In genomic region chr10:101857802-101858476, GRCh38 we compare ENCODE assay signal across 20 cellular contexts. TPM values are rescaled to one million over a fixed set of nuclear protein-coding genes. Genes with fewer than 3 reads are reported as not detected.
DNase-seq lines count a peak whose midpoint lies in the region; ATAC-seq, FAIRE-seq and TF ChIP-seq lines count a peak whose summit lies in the region.
"Had no signal": no experiment of that assay in that cellular context is flagged by ENCODE, and none has a peak within 500 bp of the region (broad histone marks: within the 10 kb centered on the region; RNA-seq: fewer than 3 reads in every experiment).

No MANE protein-coding gene starts in this region.

- no peak overlapping the region for H3K9ac ChIP-seq in duodenal mucosa (ENCODE audit: low read depth in 1 of 2, low read length in 2 of 2)

- WGBS in small intestine, 3 donors = 68 to 98% (median 96%) methylated on average over 1 of the region's 1 CpG

- peaks cover 18% of the 10 kb centered on the region for H3K4me1 ChIP-seq in CD4-positive, CD25-positive, alpha-beta regulatory T cell (ENCODE audit: control insufficient read depth, insufficient read depth, low read length, poor library complexity, severe bottlenecking)
- peaks cover 0 to 6% of the 10 kb centered on the region in 2 donors for H3K4me1 ChIP-seq in duodenal mucosa (ENCODE audit: control insufficient read depth in 1 of 2, insufficient read depth in 2 of 2, low read length in 2 of 2)
- no peaks in the 10 kb centered on the region for H3K4me1 ChIP-seq in small intestine (ENCODE audit: control insufficient read depth in 2 of 2, insufficient read depth in 1 of 2, low read depth in 1 of 2, low read length in 1 of 2)
- H3K4me1 ChIP-seq: SJCRH30 had no signal

- peaks cover 0 to 13% (median 6%) of the 10 kb centered on the region in 7 donors for H3K9me3 Mint-ChIP-seq in CD4-positive, CD25-positive, alpha-beta regulatory T cell

- ATAC-seq in CD4-positive, CD25-positive, alpha-beta regulatory T cell (ENCODE audit: low read depth in 2 of 2) = no peak
- ATAC-seq in left ventricle myocardium superior = peak; percentile 56

- peak overlapping the region; percentile 65 for H3K27ac ChIP-seq in CD4-positive, CD25-positive, alpha-beta regulatory T cell (ENCODE audit: insufficient read depth, low read length, poor library complexity, severe bottlenecking)
- H3K27ac ChIP-seq in duodenal mucosa (ENCODE audit: low read depth, low read length) (peak overlapping the region; percentile 5), small intestine (ENCODE audit: low read depth in 1 of 2, low read length in 1 of 2) (no peak overlapping the region)
- H3K27ac ChIP-seq: PC-9, RWPE1, SJCRH30 had no signal

- peaks cover 6% of the 10 kb centered on the region for H3K36me3 ChIP-seq in CD4-positive, CD25-positive, alpha-beta regulatory T cell (ENCODE audit: control insufficient read depth, insufficient read depth, low read length)
- H3K36me3 ChIP-seq in duodenal mucosa (ENCODE audit: control insufficient read depth in 1 of 2, insufficient read depth in 2 of 2, low read length in 2 of 2) (no peaks in the 10 kb centered on the region), small intestine (ENCODE audit: control insufficient read depth in 2 of 2, insufficient read depth in 2 of 2, low read length in 2 of 2) (no peaks in the 10 kb centered on the region)

- H3K9me3 ChIP-seq in CD4-positive, CD25-positive, alpha-beta regulatory T cell (ENCODE audit: control insufficient read depth in 2 of 2, low read length in 2 of 2) = peaks cover 4 to 9% of the 10 kb centered on the region in 2 experiments
- H3K9me3 ChIP-seq in duodenal mucosa (ENCODE audit: control insufficient read depth in 1 of 2, low read length in 2 of 2) (peaks cover 0 to 3% of the 10 kb centered on the region in 2 donors), small intestine (ENCODE audit: control insufficient read depth, low read depth) (no peaks in the 10 kb centered on the region)

- peak overlapping the region in 1 of 4 donors; percentile 23 for H3K4me3 Mint-ChIP-seq in CD4-positive, CD25-positive, alpha-beta regulatory T cell
- H3K4me3 Mint-ChIP-seq: H9 had no signal

- TF ChIP-seq POLR2A in GM12892 (IDR thresholded peaks at IDR 0.05; ENCODE audit: low read depth, low read length) = no peak

- H3K4me1 Mint-ChIP-seq in CD4-positive, CD25-positive, alpha-beta regulatory T cell = peaks cover 15 to 23% (median 19%) of the 10 kb centered on the region in 4 donors
- H3K4me1 Mint-ChIP-seq: H9 had no signal

- H3K4me3 ChIP-seq in CD4-positive, CD25-positive, alpha-beta regulatory T cell (ENCODE audit: low read depth, low read length) = peak overlapping the region; percentile 68
- H3K4me3 ChIP-seq in duodenal mucosa (ENCODE audit: low read depth in 1 of 2, low read length in 2 of 2) (no peak overlapping the region), small intestine (ENCODE audit: low read depth in 1 of 2, low read length in 2 of 2) (no peak overlapping the region)
- H3K4me3 ChIP-seq: PC-9, SJCRH30 had no signal

- DNase-seq in CD4-positive, CD25-positive, alpha-beta regulatory T cell = no peak
- DNase-seq in GM12892 (ENCODE audit: insufficient read length) = no peak
- no peak for DNase-seq in left ventricle myocardium superior
- DNase-seq in hypothalamus (lab: John Stamatoyannopoulos, UW) = no peak
- no peak for DNase-seq in small intestine
- no peak for DNase-seq in KBM-7
- no peak for DNase-seq in UCSD-AML1 (lab: John Stamatoyannopoulos, UW; ENCODE audit: unreplicated experiment)
- DNase-seq: C1 segment of cervical spinal cord, H9, NCI-H1092, NCI-H1436 treated with DMSO at 0.1 percent for 48 hours, NCI-H2029 treated with DMSO at 0.1 percent for 48 hours, NCI-H2171 treated with DMSO at 0.1 percent for 48 hours, NCI-H510A, NCI-H748 treated with DMSO at 0.1 percent for 48 hours, PC-9, SJCRH30 had no signal

- intact Hi-C loops in left ventricle myocardium superior (cut with micrococcal nuclease) = no loop called here

- in situ Hi-C loops in KBM-7 (cut with MboI; ENCODE audit: low pct_unique_long_range_greater_than_20kb, low sequenced_read_pairs) = no loop called here

- peak overlapping the region in 2 of 3 donors; percentile 47 to 62 for H3K27ac Mint-ChIP-seq in CD4-positive, CD25-positive, alpha-beta regulatory T cell

- H3K27me3 Mint-ChIP-seq in CD4-positive, CD25-positive, alpha-beta regulatory T cell = no peaks in the 10 kb centered on the region

- H3K27me3 ChIP-seq in CD4-positive, CD25-positive, alpha-beta regulatory T cell (ENCODE audit: control insufficient read depth, insufficient read depth, low read length) = no peaks in the 10 kb centered on the region
- no peaks in the 10 kb centered on the region for H3K27me3 ChIP-seq in duodenal mucosa (ENCODE audit: control insufficient read depth in 1 of 2, insufficient read depth in 2 of 2, low read length in 2 of 2)
- no peaks in the 10 kb centered on the region for H3K27me3 ChIP-seq in small intestine (ENCODE audit: control insufficient read depth in 2 of 2, insufficient read depth in 2 of 2, low read length in 2 of 2)
- H3K27me3 ChIP-seq: SJCRH30 had no signal

- FAIRE-seq in GM12892 (lab: Jason Lieb, UNC) (peak; percentile 82), small intestine (lab: Jason Lieb, UNC) (no peak)
- FAIRE-seq: D721Med had no signal

- peaks cover 42% of the 10 kb centered on the region for H3K36me3 Mint-ChIP-seq in CD4-positive, CD25-positive, alpha-beta regulatory T cell

RNA-seq across cellular contexts. Expression of gene KCNIP2, which starts 14.3 kb away (rescaled TPM):
- 1.6 TPM for total RNA-seq in CD4-positive, CD25-positive, alpha-beta regulatory T cell
- under 1 TPM in 1 of 4 donors, not detected in 3; 0.08 TPM for polyA plus RNA-seq in CD4-positive, CD25-positive, alpha-beta regulatory T cell
- polyA plus RNA-seq in GM12892 (2012; ENCODE audit: missing spikeins) = 12.2 TPM
- 568 TPM for total RNA-seq in left ventricle myocardium superior
- 1 to 10 TPM; 2.5 to 3.6 (median 3.2) TPM for polyA plus RNA-seq in small intestine

RNA-seq across cellular contexts. Expression of gene OGA, which starts 39.7 kb away (rescaled TPM):
- 442 TPM for total RNA-seq in CD4-positive, CD25-positive, alpha-beta regulatory T cell
- 10 to 100 TPM; 36.7 to 42.2 (median 41.3) TPM for polyA plus RNA-seq in CD4-positive, CD25-positive, alpha-beta regulatory T cell
- 118 TPM for polyA plus RNA-seq in GM12892 (2012; ENCODE audit: missing spikeins)
- total RNA-seq in left ventricle myocardium superior = 79.8 TPM
- 10 to 100 TPM; 26.5 to 34.0 (median 28.5) TPM for polyA plus RNA-seq in small intestine

Comparison
In these comparisons a context has a peak if more than half of its experiments do, and no peak if none do; other contexts are left out.
1. H3K27ac ChIP-seq: peak in CD4-positive, CD25-positive, alpha-beta regulatory T cell (single experiment) and duodenal mucosa (single experiment); none in small intestine (0 of 2).
2. RNA of gene KCNIP2, which starts 14.3 kb away (total RNA-seq): 568 TPM in left ventricle myocardium superior (single experiment); 1.6 TPM in CD4-positive, CD25-positive, alpha-beta regulatory T cell (single experiment); every median in the first group is over 100 times any median in the second.